8 cellular contexts compared by ENCODE assay signal in the genomic region with DNA sequence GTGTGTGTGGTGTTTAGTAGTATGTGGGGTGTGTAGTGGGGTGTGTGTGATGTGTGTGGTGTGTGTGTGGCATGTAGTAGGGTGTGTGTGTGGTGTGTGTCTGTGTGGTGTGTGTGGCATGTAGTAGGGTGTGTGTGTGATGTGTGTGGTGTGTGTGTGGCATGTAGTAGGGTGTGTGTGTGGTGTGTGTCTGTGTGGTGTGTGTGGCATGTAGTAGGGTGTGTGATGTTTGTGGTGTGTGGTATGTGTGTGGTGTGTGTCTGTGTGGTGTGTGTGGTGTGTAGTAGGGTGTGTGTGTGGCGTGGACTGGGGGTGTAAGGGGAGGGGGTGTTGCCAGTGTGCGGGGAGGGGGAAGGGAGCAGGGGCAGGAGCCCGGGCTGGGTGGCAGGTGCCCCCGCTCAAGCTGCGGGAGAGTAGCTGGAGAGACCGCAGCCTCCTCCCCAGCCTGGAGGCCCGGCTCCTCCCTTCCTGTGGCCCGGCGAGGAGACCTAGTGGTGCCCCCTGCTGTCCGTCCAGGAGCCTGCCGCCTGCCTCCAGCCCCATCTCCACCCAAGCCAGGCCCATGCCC. TPM values are rescaled to one million over a fixed set of nuclear protein-coding genes. Genes with fewer than 3 reads are reported as not detected.
DNase-seq lines count a peak whose midpoint lies in the region; ATAC-seq, FAIRE-seq and TF ChIP-seq lines count a peak whose summit lies in the region.
"Not testable (repeated sequence)": the region's sequence is repeated elsewhere in the genome, so short reads cannot be mapped to it uniquely, and the experiment has no call there.

No MANE protein-coding gene starts in this region.

- not testable (repeated sequence) for H3F3A ChIP-seq in smooth muscle cell (ENCODE audit: low read depth)

- not testable (repeated sequence) for H3K9me3 ChIP-seq in keratinocyte (ENCODE audit: control insufficient read depth, low read depth, low read length); smooth muscle cell (replicated peaks; ENCODE audit: low read depth); transverse colon

- dilution Hi-C loops in keratinocyte (cut with MboI; ENCODE audit: extremely low pct_ligation_motif_present, low sequenced_read_pairs), result not testable (repeated sequence)

- in situ Hi-C loops in brain microvascular endothelial cell (cut with HindIII; ENCODE audit: low pct_ligation_motif_present, low sequenced_read_pairs); transverse colon (cut with MboI; ENCODE audit: low pct_ligation_motif_present in 1 of 4, low pct_unique_long_range_greater_than_20kb in 1 of 4, low sequenced_read_pairs in 3 of 4): not testable (repeated sequence)

- TF ChIP-seq EP300 in transverse colon (IDR thresholded peaks at IDR 0.05; ENCODE audit: low read depth), result not testable (repeated sequence)

- H3K27ac ChIP-seq in brain microvascular endothelial cell; keratinocyte (ENCODE audit: control insufficient read depth, insufficient read depth, low read length); smooth muscle cell (ENCODE audit: low read depth); transverse colon: not testable (repeated sequence)

- not testable (repeated sequence) for H3K4me3 ChIP-seq in brain microvascular endothelial cell (ENCODE audit: low read depth, low read length); keratinocyte (ENCODE audit: control insufficient read depth in 2 of 3, extremely low read depth in 1 of 3, insufficient read depth in 2 of 3, low read depth in 1 of 3, low read length in 3 of 3); smooth muscle cell; transverse colon

- H3K27me3 ChIP-seq in brain microvascular endothelial cell (replicated peaks); keratinocyte (ENCODE audit: control insufficient read depth, extremely low read depth, insufficient read depth, low read length); smooth muscle cell (ENCODE audit: low read depth); transverse colon: not testable (repeated sequence)

- H3K36me3 ChIP-seq in brain microvascular endothelial cell (replicated peaks); keratinocyte (ENCODE audit: control insufficient read depth in 2 of 2, extremely low read depth in 1 of 2, insufficient read depth in 2 of 2, low read length in 2 of 2); smooth muscle cell (ENCODE audit: low read depth); transverse colon: not testable (repeated sequence)

- H3K79me2 ChIP-seq in keratinocyte (ENCODE audit: control insufficient read depth, insufficient read depth, low read length); smooth muscle cell (ENCODE audit: low read depth): not testable (repeated sequence)

- not testable (repeated sequence) for H2AFZ ChIP-seq in keratinocyte (ENCODE audit: control insufficient read depth, low read length); smooth muscle cell (ENCODE audit: low read depth)

- ATAC-seq in GM18519 (IDR thresholded peaks at IDR 0.05; ENCODE audit: low FRiP score, unreplicated experiment), result peak; percentile 55
- ATAC-seq in HG02981 (IDR thresholded peaks at IDR 0.05; ENCODE audit: unreplicated experiment), result peak; percentile 73

- DNase-seq in RPMI7951 (ENCODE audit: low read depth), result peak; percentile 14
- DNase-seq in activated CD8-positive, alpha-beta memory T cell treated with anti-CD3 and anti-CD28 coated beads, Interleukin-2, amount 50 U/mL, for 4 hours, result peak; percentile 64
- DNase-seq in brain microvascular endothelial cell, result peak; percentile 28
- DNase-seq in keratinocyte (ENCODE audit: low read depth, low spot score); smooth muscle cell (lab: John Stamatoyannopoulos, UW; ENCODE audit: unreplicated experiment): not testable (repeated sequence)
- DNase-seq in transverse colon, result peak; percentile 51

- TF ChIP-seq POLR2A in transverse colon (IDR thresholded peaks at IDR 0.05), result not testable (repeated sequence)

- not testable (repeated sequence) for TF ChIP-seq CTCF in brain microvascular endothelial cell (IDR thresholded peaks at IDR 0.05; ENCODE audit: low read depth, low read length, missing control alignments)
- TF ChIP-seq CTCF in keratinocyte (optimal IDR thresholded peaks at IDR 0.05 in 1 of 3, IDR thresholded peaks at IDR 0.05 in 1 of 3, conservative IDR thresholded peaks at IDR 0.05 in 1 of 3; ENCODE audit: extremely low read depth in 1 of 3, insufficient read depth in 2 of 3, low read length in 3 of 3) (peak in 1 of 3 experiments; percentile 5), smooth muscle cell (IDR thresholded peaks at IDR 0.05; ENCODE audit: borderline replicate concordance, insufficient read depth, poor library complexity, severe bottlenecking) (peak; percentile 28), transverse colon (IDR thresholded peaks at IDR 0.05) (peak in 1 of 5 experiments; percentile 18)

- H3K9ac ChIP-seq in keratinocyte (ENCODE audit: control insufficient read depth, extremely low read depth, insufficient read depth, low read length); smooth muscle cell (ENCODE audit: low read depth): not testable (repeated sequence)

- not testable (repeated sequence) for H3K4me1 ChIP-seq in keratinocyte (ENCODE audit: control insufficient read depth, extremely low read depth, insufficient read depth, low read length); smooth muscle cell (ENCODE audit: low read depth); transverse colon

- 12% methylated on average over 6 of the region's 11 CpGs for WGBS in smooth muscle cell (ENCODE audit: low lambda C conversion rate)
- 10 to 40% methylated on average over 1 to 6 of the region's 11 CpGs for WGBS in transverse colon (ENCODE audit: low coverage in 1 of 2), 2 donors

- H3K9me1 ChIP-seq in keratinocyte (ENCODE audit: control insufficient read depth, extremely low read depth, insufficient read depth, low read length), result not testable (repeated sequence)

- not testable (repeated sequence) for H4K20me1 ChIP-seq in keratinocyte (ENCODE audit: control insufficient read depth, extremely low read depth, insufficient read depth, low read length); smooth muscle cell (ENCODE audit: low read depth)

- peak; percentile 75 for FAIRE-seq in keratinocyte (lab: Jason Lieb, UNC)

- intact Hi-C loops in transverse colon (cut with DNase I; ENCODE audit: low total_unique reads), result not testable (repeated sequence)

- not testable (repeated sequence) for H3K4me2 ChIP-seq in keratinocyte (ENCODE audit: control insufficient read depth, extremely low read depth, insufficient read depth, low read depth, low read length); smooth muscle cell

RNA-seq across cellular contexts. Expression of a gene that starts 38.3 kb away (rescaled TPM):
- not detected in 2 replicates for total RNA-seq in RPMI7951 (2014; rRNA removed; shearing (Covaris generic))
- polyA plus RNA-seq in keratinocyte, result 0.10 TPM in 1 of 3 replicates, not detected in the others
- not detected for polyA plus RNA-seq in keratinocyte (2011; ENCODE audit: low read depth)
- not detected in 2 replicates for polyA plus RNA-seq in keratinocyte (2011; cell fraction: cytosol; rRNA removed)
- not detected in 2 replicates for polyA plus RNA-seq in keratinocyte (2011; cell fraction: nucleus; rRNA removed)
- not detected in 2 replicates for polyA plus RNA-seq in keratinocyte (2012; ENCODE audit: low replicate concordance)
- not detected in 3 replicates for polyA minus RNA-seq in keratinocyte
- not detected for polyA minus RNA-seq in keratinocyte (2011; cell fraction: cytosol; rRNA and poly(A)+ RNA removed)
- polyA minus RNA-seq in keratinocyte (2011; cell fraction: nucleus; rRNA and poly(A)+ RNA removed), result not detected in 2 replicates
- not detected in 2 replicates for total RNA-seq in smooth muscle cell
- polyA plus RNA-seq in smooth muscle cell, result not detected in 2 replicates
- not detected for total RNA-seq in transverse colon
